In the genomic region with DNA sequence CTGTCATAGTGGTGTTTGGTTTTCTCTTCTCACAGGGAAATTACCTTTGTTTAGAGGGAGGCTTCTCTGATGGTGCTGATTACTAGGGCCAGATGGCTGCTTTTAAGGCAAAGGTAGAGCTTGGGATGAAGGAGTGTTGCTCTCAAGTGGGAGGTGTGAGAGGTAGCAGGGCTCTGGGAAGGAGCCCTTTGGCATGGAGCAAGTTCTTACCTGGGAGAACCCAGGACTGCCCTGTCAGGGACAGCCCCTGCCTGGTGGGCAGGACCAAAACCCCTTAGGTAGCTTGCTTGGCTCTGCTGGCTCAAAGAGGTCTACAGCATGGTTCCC, we compare ENCODE assay signal across 26 cellular contexts.
"Had no signal": no experiment of that assay in that cellular context is flagged by ENCODE, and none has a peak within 500 bp of the region (broad histone marks: within the 10 kb centered on the region; RNA-seq: fewer than 3 reads in every experiment).

No MANE protein-coding gene starts in this region.

- ATAC-seq: activated CD4-positive, alpha-beta T cell treated with anti-CD3 and anti-CD28 coated beads for 36 hours; activated CD8-positive, alpha-beta T cell treated with anti-CD3 and anti-CD28 coated beads, Interleukin-2, amount 10 ng/mL, durations not matched to agents 7 days and 5 days; activated T-cell treated with anti-CD3 and anti-CD28 coated beads, Interleukin-2, amount 50 U/mL, for 4 hours; activated T-helper 17 cell treated with anti-CD3 and anti-CD28 coated beads, Interleukin-2, amount 50 U/mL, for 72 hours; esophagus mucosa; foreskin keratinocyte had no signal

- H3K4me3 Mint-ChIP-seq: activated CD4-positive, alpha-beta memory T cell treated with anti-CD3 and anti-CD28 coated beads for 36 hours; activated CD4-positive, alpha-beta T cell treated with anti-CD3 and anti-CD28 coated beads for 36 hours; activated CD4-positive, alpha-beta T cell treated with anti-CD3 and anti-CD28 coated beads, Interleukin-2, amount 10 ng/mL, durations not matched to agents 24 days and 14 days; activated CD8-positive, alpha-beta T cell treated with anti-CD3 and anti-CD28 coated beads, Interleukin-2, amount 10 ng/mL, durations not matched to agents 7 days and 5 days; activated naive CD8-positive, alpha-beta T cell; activated T-cell treated with anti-CD3 and anti-CD28 coated beads, Interleukin-2, amount 50 U/mL, for 4 hours; activated T-helper 17 cell treated with anti-CD3 and anti-CD28 coated beads, Interleukin-2, amount 50 U/mL, for 72 hours; central memory CD8-positive, alpha-beta T cell; dendritic cell treated with granulocyte-macrophage colony-stimulating factor and Interleukin-4, amounts not matched to agents 40 ng/mL and 50 ng/mL, for 4 days; endodermal cell had no signal

- H3K36me3 ChIP-seq: brain microvascular endothelial cell, gastrocnemius medialis had no signal

- H3K27ac Mint-ChIP-seq: activated CD4-positive, alpha-beta memory T cell treated with anti-CD3 and anti-CD28 coated beads for 36 hours; activated CD4-positive, alpha-beta T cell treated with anti-CD3 and anti-CD28 coated beads for 36 hours; activated CD4-positive, alpha-beta T cell treated with anti-CD3 and anti-CD28 coated beads, Interleukin-2, amount 10 ng/mL, durations not matched to agents 24 days and 14 days; activated CD8-positive, alpha-beta T cell treated with anti-CD3 and anti-CD28 coated beads, Interleukin-2, amount 10 ng/mL, durations not matched to agents 7 days and 5 days; activated naive CD8-positive, alpha-beta T cell; activated T-helper 17 cell treated with anti-CD3 and anti-CD28 coated beads, Interleukin-2, amount 50 U/mL, for 72 hours; dendritic cell treated with granulocyte-macrophage colony-stimulating factor and Interleukin-4, amounts not matched to agents 40 ng/mL and 50 ng/mL, for 4 days; endodermal cell had no signal

- DNase-seq: activated CD4-positive, alpha-beta memory T cell treated with anti-CD3 and anti-CD28 coated beads for 36 hours; activated CD4-positive, alpha-beta T cell treated with anti-CD3 and anti-CD28 coated beads for 36 hours; activated CD4-positive, alpha-beta T cell treated with anti-CD3 and anti-CD28 coated beads, Interleukin-2, amount 10 ng/mL, durations not matched to agents 24 days and 14 days; activated CD4-positive, CD25-positive, alpha-beta regulatory T cell; activated CD4-positive, CD25-positive, alpha-beta regulatory T cell treated with anti-CD3 and anti-CD28 coated beads, Interleukin-2, amount 50 U/mL, for 72 hours; activated CD8-positive, alpha-beta T cell treated with anti-CD3 and anti-CD28 coated beads, Interleukin-2, amount 10 ng/mL, durations not matched to agents 7 days and 5 days; activated effector memory CD4-positive, alpha-beta T cell treated with Interleukin-2 at 50 U/mL for 16 hours; activated gamma-delta T cell treated with Interleukin-2 at 50 U/mL for 16 hours; activated naive CD4-positive, alpha-beta T cell treated with anti-CD3 and anti-CD28 coated beads, Interleukin-2, amount 50 U/mL, for 16 hours; activated naive CD4-positive, alpha-beta T cell treated with Interleukin-2 at 50 U/mL for 16 hours; activated T-cell treated with anti-CD3 and anti-CD28 coated beads, Interleukin-2, amount 50 U/mL, for 4 hours; amniotic stem cell; brain microvascular endothelial cell; dorsolateral prefrontal cortex; effector memory CD4-positive, alpha-beta T cell; endodermal cell; foreskin keratinocyte; gastrocnemius medialis; glutamatergic neuron; T-helper 2 cell had no signal

- H3K27me3 ChIP-seq: brain microvascular endothelial cell, foreskin keratinocyte had no signal

- H3K9me3 ChIP-seq: gastrocnemius medialis had no signal

- H3K4me3 ChIP-seq: coronary artery, dorsolateral prefrontal cortex, gastrocnemius medialis had no signal

- H3K4me1 ChIP-seq: gastrocnemius medialis had no signal

- H3K9me3 Mint-ChIP-seq: activated CD4-positive, alpha-beta memory T cell treated with anti-CD3 and anti-CD28 coated beads for 36 hours; activated CD4-positive, alpha-beta T cell treated with anti-CD3 and anti-CD28 coated beads, Interleukin-2, amount 10 ng/mL, durations not matched to agents 24 days and 14 days; activated T-cell treated with anti-CD3 and anti-CD28 coated beads, Interleukin-2, amount 50 U/mL, for 4 hours; activated T-helper 17 cell treated with anti-CD3 and anti-CD28 coated beads, Interleukin-2, amount 50 U/mL, for 72 hours; central memory CD8-positive, alpha-beta T cell; dendritic cell treated with granulocyte-macrophage colony-stimulating factor and Interleukin-4, amounts not matched to agents 40 ng/mL and 50 ng/mL, for 4 days; endodermal cell had no signal

- H3K36me3 Mint-ChIP-seq: activated CD4-positive, alpha-beta memory T cell treated with anti-CD3 and anti-CD28 coated beads for 36 hours; activated naive CD8-positive, alpha-beta T cell had no signal

- H3K4me1 Mint-ChIP-seq: activated CD4-positive, alpha-beta T cell treated with anti-CD3 and anti-CD28 coated beads for 36 hours; activated CD4-positive, alpha-beta T cell treated with anti-CD3 and anti-CD28 coated beads, Interleukin-2, amount 10 ng/mL, durations not matched to agents 24 days and 14 days; activated T-helper 17 cell treated with anti-CD3 and anti-CD28 coated beads, Interleukin-2, amount 50 U/mL, for 72 hours; central memory CD8-positive, alpha-beta T cell had no signal

- H3K27ac ChIP-seq: brain microvascular endothelial cell, coronary artery, foreskin keratinocyte had no signal
